18 cellular contexts compared by ENCODE assay signal in genomic region chr12:18700254-18700653, GRCh38. TPM values are rescaled to one million over a fixed set of nuclear protein-coding genes. Genes with fewer than 3 reads are reported as not detected.
DNase-seq lines count a peak whose midpoint lies in the region; ATAC-seq, FAIRE-seq and TF ChIP-seq lines count a peak whose summit lies in the region.
"Had no signal": no experiment of that assay in that cellular context is flagged by ENCODE, and none has a peak within 500 bp of the region (broad histone marks: within the 10 kb centered on the region; RNA-seq: fewer than 3 reads in every experiment).

No MANE protein-coding gene starts in this region.

- H2AK5ac ChIP-seq in H1 (ENCODE audit: low read depth, low read length), result no peak overlapping the region

- no peak overlapping the region for H4K5ac ChIP-seq in H1 (ENCODE audit: insufficient read length, low read depth, low read length)

- no peak for TF ChIP-seq POLR2A in H1 (IDR thresholded peaks at IDR 0.05; ENCODE audit: control extremely low read depth in 1 of 2, low read depth in 2 of 2, low read length in 2 of 2)

- CTCF ChIA-PET in H1 (lab: Charles Lee; ENCODE audit: partially characterized antibody), result interaction anchor here (0.7 kb wide), 1 partner anchor 357 kb away, joined by 3 read pairs; no protein-coding TSS in a partner anchor

- no peak overlapping the region for H2AFZ ChIP-seq in H1 (ENCODE audit: low read length)

- TF ChIP-seq CTCF in H1 (IDR thresholded peaks at IDR 0.05; ENCODE audit: control extremely low read depth in 1 of 3, insufficient read depth in 1 of 3, low read depth in 1 of 3, low read length in 3 of 3), result no peak

- no peak overlapping the region for H3K27ac ChIP-seq in H1 (ENCODE audit: low read depth, low read length)
- H3K27ac ChIP-seq: dorsolateral prefrontal cortex, vagina had no signal

- no peak overlapping the region for H3K4ac ChIP-seq in H1 (replicated peaks; ENCODE audit: insufficient read length, low read depth, low read length)

- H2BK20ac ChIP-seq in H1 (ENCODE audit: low read length), result no peak overlapping the region

- H4K91ac ChIP-seq in H1 (replicated peaks; ENCODE audit: insufficient read length, low read length), result no peak overlapping the region

- H3K23ac ChIP-seq in H1 (ENCODE audit: insufficient read length), result no peak overlapping the region

- H3K79me2 ChIP-seq in H1 (ENCODE audit: control insufficient read depth in 1 of 2, insufficient read depth in 2 of 2, low read length in 2 of 2), result no peaks in the 10 kb centered on the region

- POLR2A ChIA-PET in H1 (lab: Charles Lee; ENCODE audit: partially characterized antibody), result interaction anchor here (0.6 kb wide), 1 partner anchor 500 kb away, joined by 3 read pairs; no protein-coding TSS in a partner anchor

- H2BK12ac ChIP-seq in H1 (ENCODE audit: low read depth, low read length), result no peak overlapping the region

- WGBS in H1 (ENCODE audit: extremely low coverage in 1 of 2, insufficient coverage in 1 of 2, insufficient read length in 1 of 2, insufficient replicate concordance in 2 of 2, low coverage in 1 of 2, low lambda C conversion rate in 2 of 2, missing lambda C conversion rate in 1 of 2), 2 experiments, result 100% methylated on average over 3 of the region's 3 CpGs; no CpG with 5 or more reads in 1 of the 2 experiments

- H3K79me1 ChIP-seq in H1 (ENCODE audit: low read depth, low read length), result no peaks in the 10 kb centered on the region

- no peak overlapping the region for H2BK15ac ChIP-seq in H1 (ENCODE audit: low read length)

- no peak overlapping the region for H2BK120ac ChIP-seq in H1 (replicated peaks; ENCODE audit: low read depth, low read length)

- no peaks in the 10 kb centered on the region for H3K4me1 ChIP-seq in H1 (replicated peaks in 1 of 4; ENCODE audit: control insufficient read depth in 3 of 4, insufficient read depth in 4 of 4, low read length in 3 of 4)
- H3K4me1 ChIP-seq: BE2C, vagina had no signal

- no peaks in the 10 kb centered on the region for H3K27me3 ChIP-seq in MG63
- no peaks in the 10 kb centered on the region for H3K27me3 ChIP-seq in H1 (replicated peaks in 1 of 4; ENCODE audit: control insufficient read depth in 3 of 4, extremely low read depth in 1 of 4, insufficient read depth in 3 of 4, low read length in 3 of 4)
- H3K27me3 ChIP-seq: dorsolateral prefrontal cortex, vagina had no signal

- no peak overlapping the region for H3K9ac ChIP-seq in H1 (replicated peaks in 1 of 4; ENCODE audit: extremely low read depth in 1 of 4, low read depth in 3 of 4, low read length in 3 of 4)

- no peak for TF ChIP-seq EP300 in H1 (IDR thresholded peaks at IDR 0.05; ENCODE audit: borderline replicate concordance in 1 of 2, low read depth in 2 of 2, low read length in 2 of 2)

- no peak for TF ChIP-seq RAD21 in H1 (IDR thresholded peaks at IDR 0.05 in 1 of 2, conservative IDR thresholded peaks at IDR 0.05 in 1 of 2; ENCODE audit: low read depth in 2 of 2, low read length in 2 of 2)

- H3K56ac ChIP-seq in H1 (replicated peaks; ENCODE audit: insufficient read length, low read depth, low read length), result no peak overlapping the region

- no peaks in the 10 kb centered on the region for H4K20me1 ChIP-seq in H1 (replicated peaks in 1 of 2; ENCODE audit: control insufficient read depth in 1 of 2, insufficient read depth in 2 of 2, low read length in 2 of 2)

- peak; percentile 84 for DNase-seq in AG08395 (ENCODE audit: low spot score)
- peak; percentile 57 for DNase-seq in MG63
- DNase-seq in H1 (ENCODE audit: low read depth in 1 of 2, low spot score in 2 of 2), result no peak
- peak; percentile 81 for DNase-seq in kidney tubule cell (ENCODE audit: low spot score)
- DNase-seq in activated CD8-positive, alpha-beta memory T cell treated with anti-CD3 and anti-CD28 coated beads for 24 hours, result no peak
- DNase-seq in T-helper 9 cell, result no peak
- no peak for DNase-seq in NCI-H1417 treated with DMSO at 0.1 percent for 48 hours (lab: John Stamatoyannopoulos, UW)
- DNase-seq: BE2C; DMS79 treated with DMSO at 0.1 percent for 48 hours; dorsolateral prefrontal cortex; H9; midbrain; NCI-H1048; NCI-H524 treated with DMSO at 0.1 percent for 48 hours; posterior cingulate gyrus; stimulated activated CD4-positive, alpha-beta T cell treated with anti-CD3 and anti-CD28 coated beads, Interleukin-1b, Interleukin-23, amount 100 ng/mL, for 48 hours had no signal

- H3K4me2 ChIP-seq in H1 (ENCODE audit: insufficient read depth in 1 of 2, low read depth in 2 of 2, low read length in 2 of 2), result no peak overlapping the region

- H2BK5ac ChIP-seq in H1 (ENCODE audit: low read depth, low read length), result no peak overlapping the region

- peak; percentile 32 for FAIRE-seq in H1 (lab: Jason Lieb, UNC)

- no peaks in the 10 kb centered on the region for H3K23me2 ChIP-seq in H1 (ENCODE audit: low read depth, low read length)

- H4K8ac ChIP-seq in H1 (ENCODE audit: extremely low read depth, insufficient read depth, low read length), result no peak overlapping the region

- no peak for ATAC-seq in HG03378 (IDR thresholded peaks at IDR 0.05; ENCODE audit: unreplicated experiment)

- H3K18ac ChIP-seq in H1 (ENCODE audit: extremely low read depth, low read length), result no peak overlapping the region

- H3K36me3 ChIP-seq in MG63 (no peaks in the 10 kb centered on the region), H1 (ENCODE audit: control insufficient read depth in 2 of 4, insufficient read depth in 4 of 4, low read length in 3 of 4) (no peaks in the 10 kb centered on the region)
- H3K36me3 ChIP-seq: BE2C, vagina had no signal

- no peak overlapping the region for H3K4me3 ChIP-seq in MG63
- H3K4me3 ChIP-seq in H1 (ENCODE audit: extremely low read depth in 1 of 4, insufficient read depth in 2 of 4, low read depth in 3 of 4, low read length in 4 of 4), result no peak overlapping the region
- H3K4me3 ChIP-seq: dorsolateral prefrontal cortex, vagina had no signal

- H3K14ac ChIP-seq in H1 (ENCODE audit: insufficient read length), result no peak overlapping the region

- H3K9me3 ChIP-seq in MG63, result no peaks in the 10 kb centered on the region
- no peaks in the 10 kb centered on the region for H3K9me3 ChIP-seq in H1 (ENCODE audit: insufficient read depth in 2 of 2, low read depth in 1 of 2, low read length in 1 of 2)
- H3K9me3 ChIP-seq: BE2C, vagina had no signal

TF ChIP-seq in H1, 55 proteins besides CTCF, POLR2A, EP300 and RAD21:
- TF ChIP-seq TAF1 (IDR thresholded peaks at IDR 0.05; ENCODE audit: low read depth, low read length) (no peak), CREB1 (IDR thresholded peaks at IDR 0.05) (no peak), POLR2AphosphoS5 (IDR thresholded peaks at IDR 0.05; ENCODE audit: low read depth, low read length) (no peak), ZNF274 (IDR thresholded peaks at IDR 0.05; ENCODE audit: borderline replicate concordance, extremely low read depth, low read length) (no peak), RFX5 (IDR thresholded peaks at IDR 0.05; ENCODE audit: borderline replicate concordance, low read depth, low read length) (no peak), CBX8 (IDR thresholded peaks at IDR 0.05; ENCODE audit: borderline replicate concordance, low read depth, low read length) (no peak), BCL11A (IDR thresholded peaks at IDR 0.05; ENCODE audit: low read depth in 2 of 2, low read length in 2 of 2) (no peak)

RNA-seq across cellular contexts. Expression of gene PLCZ1, which starts 37.6 kb away (rescaled TPM):
- not detected in 2 replicates for total RNA-seq in MG63 (2014; rRNA removed; shearing (Covaris generic); ENCODE audit: low replicate concordance)
- total RNA-seq in H1 (2021; fragmentation: NEBNext Ultra II Directional; extraction: Animal tissue kit (Norgen Biotek cat#: 25700)), result not detected in 2 replicates
- polyA plus RNA-seq in H1 (2011; rRNA removed), result not detected in 2 replicates
- polyA plus RNA-seq in H1 (2011; cell fraction: cytosol; rRNA removed), result not detected
- polyA plus RNA-seq in H1 (2011; cell fraction: nucleus; rRNA removed), result not detected
- not detected in 4 replicates for polyA plus RNA-seq in H1 (2012, experiment 1 of 2)
- polyA plus RNA-seq in H1 (2012, experiment 2 of 2), result not detected
- not detected for polyA plus RNA-seq in H1 (2013, experiment 1 of 2)
- polyA plus RNA-seq in H1 (2013, experiment 2 of 2), result not detected
- polyA minus RNA-seq in H1 (2011; rRNA and poly(A)+ RNA removed), result not detected in 2 replicates
- polyA minus RNA-seq in H1 (2011; cell fraction: cytosol; rRNA and poly(A)+ RNA removed), result not detected
- polyA minus RNA-seq in H1 (2011; cell fraction: nucleus; rRNA and poly(A)+ RNA removed), result not detected
- total RNA-seq: dorsolateral prefrontal cortex, H9, vagina had no signal

RNA-seq across cellular contexts. Expression of gene CAPZA3, which starts 37.7 kb away (rescaled TPM):
- total RNA-seq in MG63 (2014; rRNA removed; shearing (Covaris generic); ENCODE audit: low replicate concordance), result not detected in 2 replicates
- not detected in 2 replicates for total RNA-seq in H1 (2021; fragmentation: NEBNext Ultra II Directional; extraction: Animal tissue kit (Norgen Biotek cat#: 25700))
- not detected in 2 replicates for polyA plus RNA-seq in H1 (2011; rRNA removed)
- polyA plus RNA-seq in H1 (2011; cell fraction: cytosol; rRNA removed), result not detected
- polyA plus RNA-seq in H1 (2011; cell fraction: nucleus; rRNA removed), result not detected
- polyA plus RNA-seq in H1 (2012, experiment 1 of 2), result not detected in 4 replicates
- not detected for polyA plus RNA-seq in H1 (2012, experiment 2 of 2)
- polyA plus RNA-seq in H1 (2013, experiment 1 of 2), result not detected
- not detected for polyA plus RNA-seq in H1 (2013, experiment 2 of 2)
- polyA minus RNA-seq in H1 (2011; rRNA and poly(A)+ RNA removed), result not detected in 2 replicates
- not detected for polyA minus RNA-seq in H1 (2011; cell fraction: cytosol; rRNA and poly(A)+ RNA removed)
- polyA minus RNA-seq in H1 (2011; cell fraction: nucleus; rRNA and poly(A)+ RNA removed), result not detected
- total RNA-seq: dorsolateral prefrontal cortex, H9, vagina had no signal

Comparison
In these comparisons a context has a peak if more than half of its experiments do, and no peak if none do; other contexts are left out.
1. DNase-seq: peak in AG08395 (single experiment), MG63 (single experiment) and kidney tubule cell (single experiment); none in H1 (0 of 2), activated CD8-positive, alpha-beta memory T cell treated with anti-CD3 and anti-CD28 coated beads for 24 hours (single experiment), T-helper 9 cell (single experiment) and NCI-H1417 treated with DMSO at 0.1 percent for 48 hours (single experiment).